In genomic region chr13:108895220-108895704, GRCh38 we compare ENCODE assay signal across 8 cellular contexts.
DNase-seq lines count a peak whose midpoint lies in the region; ATAC-seq lines count a peak whose summit lies in the region.

No MANE protein-coding gene starts in this region.

- ATAC-seq in GM18502 (IDR thresholded peaks at IDR 0.05; ENCODE audit: poor library complexity, unreplicated experiment) (peak; percentile 48), GM18907 (IDR thresholded peaks at IDR 0.05; ENCODE audit: unreplicated experiment) (no peak)
- ATAC-seq in effector memory CD8-positive, alpha-beta T cell (replicated peaks) = no peak

- peaks cover 3% of the 10 kb centered on the region for H3K27me3 Mint-ChIP-seq in activated naive CD4-positive, alpha-beta T cell treated with anti-CD3 and anti-CD28 coated beads for 36 hours (ENCODE audit: low read depth)
- H3K27me3 Mint-ChIP-seq in effector memory CD8-positive, alpha-beta T cell = peaks cover 0 to 8% of the 10 kb centered on the region in 2 donors

- no peaks in the 10 kb centered on the region for H3K9me3 ChIP-seq in adipocyte (ENCODE audit: control insufficient read depth, low read length)

- H3K4me1 ChIP-seq in adipocyte (ENCODE audit: control insufficient read depth, insufficient read depth, low read length) = no peaks in the 10 kb centered on the region

- no peak overlapping the region for H3K9ac ChIP-seq in adipocyte (ENCODE audit: low read length)

- CTCF ChIA-PET in activated naive CD4-positive, alpha-beta T cell treated with anti-CD3 and anti-CD28 coated beads for 36 hours (lab: Charles Lee) = interaction anchor here (0.7 to 1.8 kb wide), 18 partner anchors 10 to 1445 kb away, joined by 3 to 9 read pairs (median 4); no protein-coding TSS in a partner anchor

- no peak overlapping the region for H3K4me3 ChIP-seq in adipocyte (ENCODE audit: low read length)

- no peaks in the 10 kb centered on the region for H3K9me3 Mint-ChIP-seq in activated naive CD4-positive, alpha-beta T cell treated with anti-CD3 and anti-CD28 coated beads for 36 hours
- no peaks in the 10 kb centered on the region for H3K9me3 Mint-ChIP-seq in effector memory CD8-positive, alpha-beta T cell

- no peaks in the 10 kb centered on the region for H3K36me3 ChIP-seq in adipocyte (ENCODE audit: control insufficient read depth, insufficient read depth, low read length, severe bottlenecking)

- no peaks in the 10 kb centered on the region for H3K36me3 Mint-ChIP-seq in activated naive CD4-positive, alpha-beta T cell treated with anti-CD3 and anti-CD28 coated beads for 36 hours (ENCODE audit: low read depth)
- H3K36me3 Mint-ChIP-seq in effector memory CD8-positive, alpha-beta T cell (ENCODE audit: insufficient read depth) = no peaks in the 10 kb centered on the region

- intact Hi-C loops in activated naive CD4-positive, alpha-beta T cell treated with anti-CD3 and anti-CD28 coated beads for 36 hours (cut with micrococcal nuclease) = loop anchor here (1.0 to 10.0 kb wide), 6 partner anchors 286 to 1683 kb away; no protein-coding TSS in a partner anchor

- in situ Hi-C loops in ACHN (cut with HindIII; ENCODE audit: low pct_ligation_motif_present, low pct_unique_long_range_greater_than_20kb, low sequenced_read_pairs) = no loop called here

- no peaks in the 10 kb centered on the region for H3K27me3 ChIP-seq in adipocyte (replicated peaks; ENCODE audit: control insufficient read depth, insufficient read depth, low read length)

- peak; percentile 48 for DNase-seq in ACHN
- peak; percentile 44 for DNase-seq in NCI-H146 (lab: John Stamatoyannopoulos, UW)
- DNase-seq in adipocyte (ENCODE audit: low read depth) = peak; percentile 85
- DNase-seq in kidney glomerular epithelial cell (lab: John Stamatoyannopoulos, UW) = peak; percentile 50
- DNase-seq in activated naive CD4-positive, alpha-beta T cell treated with anti-CD3 and anti-CD28 coated beads for 36 hours = no peak
- DNase-seq in effector memory CD8-positive, alpha-beta T cell = no peak

- no peak overlapping the region for H3K4me3 Mint-ChIP-seq in activated naive CD4-positive, alpha-beta T cell treated with anti-CD3 and anti-CD28 coated beads for 36 hours
- no peak overlapping the region for H3K4me3 Mint-ChIP-seq in effector memory CD8-positive, alpha-beta T cell

- no peak overlapping the region for H3K27ac Mint-ChIP-seq in activated naive CD4-positive, alpha-beta T cell treated with anti-CD3 and anti-CD28 coated beads for 36 hours
- no peak overlapping the region for H3K27ac Mint-ChIP-seq in effector memory CD8-positive, alpha-beta T cell

- peaks cover 8% of the 10 kb centered on the region for H3K4me1 Mint-ChIP-seq in activated naive CD4-positive, alpha-beta T cell treated with anti-CD3 and anti-CD28 coated beads for 36 hours (ENCODE audit: low read depth)
- H3K4me1 Mint-ChIP-seq in effector memory CD8-positive, alpha-beta T cell (ENCODE audit: low read depth in 2 of 2) = peaks cover 0 to 2% of the 10 kb centered on the region in 2 donors

Comparison
In these comparisons a context has a peak if more than half of its experiments do, and no peak if none do; other contexts are left out.
1. DNase-seq: peak in ACHN (single experiment), NCI-H146 (single experiment), adipocyte (single experiment) and kidney glomerular epithelial cell (single experiment); none in activated naive CD4-positive, alpha-beta T cell treated with anti-CD3 and anti-CD28 coated beads for 36 hours (single experiment) and effector memory CD8-positive, alpha-beta T cell (0 of 3).